10 cellular contexts compared by ENCODE assay signal in the genomic region with DNA sequence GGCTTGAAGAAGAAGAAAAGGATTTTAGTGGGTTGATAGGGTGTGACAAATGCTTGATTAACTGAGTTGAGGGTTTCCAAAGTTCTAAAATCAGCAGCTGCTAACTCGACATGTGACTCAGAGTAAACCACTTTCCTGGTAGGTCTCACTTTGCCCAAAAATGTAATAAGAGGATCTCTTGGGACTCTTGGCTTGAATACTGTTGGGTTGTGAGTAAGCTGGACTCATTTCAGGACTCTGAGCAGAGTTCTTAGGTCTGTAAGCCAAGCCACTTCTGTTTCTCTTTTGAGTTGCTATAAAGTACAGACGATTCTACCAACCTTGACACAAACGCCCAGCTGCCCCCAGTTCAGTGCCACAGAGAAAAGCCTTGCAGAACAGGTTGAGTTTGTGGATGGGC.
DNase-seq lines count a peak whose midpoint lies in the region; ATAC-seq and TF ChIP-seq lines count a peak whose summit lies in the region.
"Had no signal": no experiment of that assay in that cellular context is flagged by ENCODE, and none has a peak within 500 bp of the region (broad histone marks: within the 10 kb centered on the region; RNA-seq: fewer than 3 reads in every experiment).

No MANE protein-coding gene starts in this region.

- no peaks in the 10 kb centered on the region for H3K36me3 Mint-ChIP-seq in stimulated activated naive CD8-positive, alpha-beta T cell treated with anti-CD3 and anti-CD28 coated beads, Interleukin-15, Interleukin-2, amounts not matched to agents 100 ng/mL and 50 ng/mL, for 24 hours (ENCODE audit: low read depth)
- H3K36me3 Mint-ChIP-seq in WTC11 = no peaks in the 10 kb centered on the region; the same call in 1 of the 2 replicates
- H3K36me3 Mint-ChIP-seq in activated T-helper 1 cell treated with anti-CD3 and anti-CD28 coated beads, Interleukin-12 subunit alpha, Interleukin-12 subunit beta, Interleukin-2, Interleukin-4 antibody, amounts not matched to agents 30 ng/mL and 10 ng/mL and 1 ng/mL, durations not matched to agents 14 hours and 24 hours and 36 hours (ENCODE audit: low read depth) = no peaks in the 10 kb centered on the region

- H3K4me1 ChIP-seq in aorta (ENCODE audit: control insufficient read depth in 1 of 2, insufficient read depth in 2 of 2, low read length in 2 of 2) = peaks cover 2 to 5% of the 10 kb centered on the region in 2 donors

- POLR2A ChIA-PET in WTC11 (lab: Charles Lee) = no interaction called here

- H3K36me3 ChIP-seq in aorta (ENCODE audit: control insufficient read depth in 1 of 2, insufficient read depth in 2 of 2, low read length in 1 of 2) = no peaks in the 10 kb centered on the region

- intact Hi-C loops in aorta (cut with DNase I) = loop anchor here (2.0 to 5.0 kb wide), 3 partner anchors 15 to 111 kb away; no protein-coding TSS in a partner anchor
- intact Hi-C loops in activated T-helper 1 cell treated with anti-CD3 and anti-CD28 coated beads, Interleukin-12 subunit alpha, Interleukin-12 subunit beta, Interleukin-2, Interleukin-4 antibody, amounts not matched to agents 30 ng/mL and 10 ng/mL and 1 ng/mL, durations not matched to agents 14 hours and 24 hours and 36 hours (cut with micrococcal nuclease) = no loop called here

- H3K27ac ChIP-seq in coronary artery (peak overlapping the region; percentile 24 to 34), aorta (ENCODE audit: low read depth in 1 of 2, low read length in 2 of 2) (peak overlapping the region in 1 of 2 donors; percentile 1)

- no peak for DNase-seq in stimulated activated naive CD8-positive, alpha-beta T cell treated with anti-CD3 and anti-CD28 coated beads, Interleukin-15, Interleukin-2, amounts not matched to agents 100 U/mL and 50 U/mL, for 24 hours
- no peak for DNase-seq in coronary artery (ENCODE audit: low spot score)
- DNase-seq in aorta = no peak
- no peak for DNase-seq in NK-92 treated with Interleukin-12 subunit alpha and Interleukin-12 subunit beta, amount 100 ng/mL, for 24 hours (lab: John Stamatoyannopoulos, UW)
- DNase-seq in WTC11 (ENCODE audit: low spot score) = no peak
- DNase-seq in activated T-helper 1 cell treated with anti-CD3 and anti-CD28 coated beads, Interleukin-12 subunit alpha, Interleukin-12 subunit beta, Interleukin-2, Interleukin-4 antibody, amounts not matched to agents 30 ng/mL and 10 ng/mL and 1 ng/mL, durations not matched to agents 14 hours and 24 hours and 36 hours (ENCODE audit: low spot score) = no peak
- DNase-seq: amniotic stem cell, NCI-H146 had no signal

- ATAC-seq in stimulated activated naive CD8-positive, alpha-beta T cell treated with anti-CD3 and anti-CD28 coated beads, Interleukin-15, Interleukin-2, amounts not matched to agents 100 U/mL and 50 U/mL, for 24 hours = no peak
- ATAC-seq in HG03108 (IDR thresholded peaks at IDR 0.05; ENCODE audit: unreplicated experiment) (peak; percentile 73), aorta (ENCODE audit: low FRiP score) (peak; percentile 88), WTC11 (no peak)

- WGBS in aorta, 2 donors = 3 to 6% methylated on average over 3 of the region's 3 CpGs

- H3K4me1 Mint-ChIP-seq in stimulated activated naive CD8-positive, alpha-beta T cell treated with anti-CD3 and anti-CD28 coated beads, Interleukin-15, Interleukin-2, amounts not matched to agents 100 ng/mL and 50 ng/mL, for 24 hours (ENCODE audit: low read depth) = no peaks in the 10 kb centered on the region
- H3K4me1 Mint-ChIP-seq in WTC11 = no peaks in the 10 kb centered on the region; the same call in 1 of the 2 replicates
- peaks cover 4% of the 10 kb centered on the region for H3K4me1 Mint-ChIP-seq in activated T-helper 1 cell treated with anti-CD3 and anti-CD28 coated beads, Interleukin-12 subunit alpha, Interleukin-12 subunit beta, Interleukin-2, Interleukin-4 antibody, amounts not matched to agents 30 ng/mL and 10 ng/mL and 1 ng/mL, durations not matched to agents 14 hours and 24 hours and 36 hours (ENCODE audit: low read depth)

- H3K4me3 ChIP-seq in coronary artery = peak overlapping the region; percentile 32
- no peak overlapping the region for H3K4me3 ChIP-seq in aorta (ENCODE audit: low read length in 2 of 2)

- CTCF ChIA-PET in WTC11 (lab: Charles Lee) = no interaction called here

- TF ChIP-seq CTCF in coronary artery (IDR thresholded peaks at IDR 0.05) = no peak
- TF ChIP-seq CTCF in WTC11 (IDR thresholded peaks at IDR 0.05) = no peak

- H3K27ac Mint-ChIP-seq in stimulated activated naive CD8-positive, alpha-beta T cell treated with anti-CD3 and anti-CD28 coated beads, Interleukin-15, Interleukin-2, amounts not matched to agents 100 ng/mL and 50 ng/mL, for 24 hours = peak overlapping the region; percentile 26
- H3K27ac Mint-ChIP-seq in WTC11 = no peak overlapping the region
- H3K27ac Mint-ChIP-seq in activated T-helper 1 cell treated with anti-CD3 and anti-CD28 coated beads, Interleukin-12 subunit alpha, Interleukin-12 subunit beta, Interleukin-2, Interleukin-4 antibody, amounts not matched to agents 30 ng/mL and 10 ng/mL and 1 ng/mL, durations not matched to agents 14 hours and 24 hours and 36 hours = no peak overlapping the region

- H3K9me3 ChIP-seq in aorta (ENCODE audit: control insufficient read depth, low read length) = no peaks in the 10 kb centered on the region

- no peaks in the 10 kb centered on the region for H3K27me3 ChIP-seq in aorta (ENCODE audit: control insufficient read depth in 1 of 2, insufficient read depth in 2 of 2, low read length in 1 of 2)

- peaks cover 8% of the 10 kb centered on the region for H3K9me3 Mint-ChIP-seq in stimulated activated naive CD8-positive, alpha-beta T cell treated with anti-CD3 and anti-CD28 coated beads, Interleukin-15, Interleukin-2, amounts not matched to agents 100 ng/mL and 50 ng/mL, for 24 hours
- H3K9me3 Mint-ChIP-seq in WTC11 = peaks cover 41% of the 10 kb centered on the region
- H3K9me3 Mint-ChIP-seq in activated T-helper 1 cell treated with anti-CD3 and anti-CD28 coated beads, Interleukin-12 subunit alpha, Interleukin-12 subunit beta, Interleukin-2, Interleukin-4 antibody, amounts not matched to agents 30 ng/mL and 10 ng/mL and 1 ng/mL, durations not matched to agents 14 hours and 24 hours and 36 hours = no peaks in the 10 kb centered on the region

- H3K4me3 Mint-ChIP-seq in stimulated activated naive CD8-positive, alpha-beta T cell treated with anti-CD3 and anti-CD28 coated beads, Interleukin-15, Interleukin-2, amounts not matched to agents 100 ng/mL and 50 ng/mL, for 24 hours = no peak overlapping the region
- no peak overlapping the region for H3K4me3 Mint-ChIP-seq in WTC11
- H3K4me3 Mint-ChIP-seq in activated T-helper 1 cell treated with anti-CD3 and anti-CD28 coated beads, Interleukin-12 subunit alpha, Interleukin-12 subunit beta, Interleukin-2, Interleukin-4 antibody, amounts not matched to agents 30 ng/mL and 10 ng/mL and 1 ng/mL, durations not matched to agents 14 hours and 24 hours and 36 hours = no peak overlapping the region

- peaks cover 8% of the 10 kb centered on the region for H3K27me3 Mint-ChIP-seq in stimulated activated naive CD8-positive, alpha-beta T cell treated with anti-CD3 and anti-CD28 coated beads, Interleukin-15, Interleukin-2, amounts not matched to agents 100 ng/mL and 50 ng/mL, for 24 hours
- H3K27me3 Mint-ChIP-seq in WTC11 (ENCODE audit: low read depth) = 0 out of 2 replicates have a peak, but pooled peaks cover 2% of the 10 kb centered on the region
- peaks cover 5% of the 10 kb centered on the region for H3K27me3 Mint-ChIP-seq in activated T-helper 1 cell treated with anti-CD3 and anti-CD28 coated beads, Interleukin-12 subunit alpha, Interleukin-12 subunit beta, Interleukin-2, Interleukin-4 antibody, amounts not matched to agents 30 ng/mL and 10 ng/mL and 1 ng/mL, durations not matched to agents 14 hours and 24 hours and 36 hours (ENCODE audit: insufficient read depth)

TF ChIP-seq in WTC11, 78 proteins besides CTCF, POLR2A, EP300 and RAD21:
- TF ChIP-seq ZNF121 (CRISPR knock-in tag; IDR thresholded peaks at IDR 0.05) (no peak), NR1H2 (CRISPR knock-in tag; IDR thresholded peaks at IDR 0.05) (no peak), NFYB (CRISPR knock-in tag; conservative IDR thresholded peaks at IDR 0.05; ENCODE audit: low read depth) (no peak), TEAD1 (CRISPR knock-in tag; IDR thresholded peaks at IDR 0.05) (no peak), ATF1 (CRISPR knock-in tag; IDR thresholded peaks at IDR 0.05) (no peak), RELA (CRISPR knock-in tag; IDR thresholded peaks at IDR 0.05; ENCODE audit: borderline replicate concordance) (no peak)
- TF ChIP-seq, protein P1, sequence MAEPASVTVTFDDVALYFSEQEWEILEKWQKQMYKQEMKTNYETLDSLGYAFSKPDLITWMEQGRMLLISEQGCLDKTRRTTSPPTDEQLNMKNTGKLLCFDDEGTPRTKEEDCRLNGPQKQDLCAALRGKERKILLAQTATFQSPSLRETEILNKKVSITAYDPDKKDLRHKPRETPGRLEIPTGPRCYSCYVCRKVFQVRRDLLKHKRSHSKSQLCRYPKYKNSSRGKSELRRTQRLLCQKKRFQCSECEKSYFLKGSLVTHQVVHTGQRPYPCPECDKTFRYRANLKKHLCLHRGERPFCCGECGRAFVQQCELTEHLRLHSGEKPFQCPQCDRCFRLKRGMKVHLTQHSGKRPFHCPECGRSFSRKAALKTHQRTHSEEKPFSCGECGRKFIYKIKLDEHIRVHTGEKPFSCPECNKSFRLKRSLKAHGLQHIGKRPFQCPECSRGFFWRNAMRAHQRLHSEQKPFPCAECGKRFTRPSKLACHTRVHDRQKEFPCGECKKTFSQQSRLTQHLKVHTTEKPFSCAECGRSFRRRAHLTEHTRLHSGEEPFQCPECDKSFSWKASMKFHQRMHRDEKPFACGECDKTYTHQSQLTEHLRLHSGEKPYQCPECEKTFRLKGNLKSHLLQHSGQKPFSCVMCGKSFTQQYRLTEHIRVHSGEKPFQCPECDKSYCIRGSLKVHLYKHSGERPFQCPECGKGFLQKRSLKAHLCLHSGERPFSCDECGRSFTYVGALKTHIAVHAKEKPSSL (CRISPR knock-in tag; conservative IDR thresholded peaks at IDR 0.05) = no peak
- TF ChIP-seq, protein P2, sequence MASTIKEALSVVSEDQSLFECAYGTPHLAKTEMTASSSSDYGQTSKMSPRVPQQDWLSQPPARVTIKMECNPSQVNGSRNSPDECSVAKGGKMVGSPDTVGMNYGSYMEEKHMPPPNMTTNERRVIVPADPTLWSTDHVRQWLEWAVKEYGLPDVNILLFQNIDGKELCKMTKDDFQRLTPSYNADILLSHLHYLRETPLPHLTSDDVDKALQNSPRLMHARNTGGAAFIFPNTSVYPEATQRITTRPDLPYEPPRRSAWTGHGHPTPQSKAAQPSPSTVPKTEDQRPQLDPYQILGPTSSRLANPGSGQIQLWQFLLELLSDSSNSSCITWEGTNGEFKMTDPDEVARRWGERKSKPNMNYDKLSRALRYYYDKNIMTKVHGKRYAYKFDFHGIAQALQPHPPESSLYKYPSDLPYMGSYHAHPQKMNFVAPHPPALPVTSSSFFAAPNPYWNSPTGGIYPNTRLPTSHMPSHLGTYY (CRISPR knock-in tag; IDR thresholded peaks at IDR 0.05) = no peak

Comparison
In these comparisons a context has a peak if more than half of its experiments do, and no peak if none do; other contexts are left out.
1. ATAC-seq: peak in HG03108 (single experiment) and aorta (single experiment); none in stimulated activated naive CD8-positive, alpha-beta T cell treated with anti-CD3 and anti-CD28 coated beads, Interleukin-15, Interleukin-2, amounts not matched to agents 100 U/mL and 50 U/mL, for 24 hours (single experiment) and WTC11 (single experiment).